34 cellular contexts compared by ENCODE assay signal in genomic region chr6:20269147-20269546, GRCh38.
"Had no signal": no experiment of that assay in that cellular context is flagged by ENCODE, and none has a peak within 500 bp of the region (broad histone marks: within the 10 kb centered on the region; RNA-seq: fewer than 3 reads in every experiment).

No MANE protein-coding gene starts in this region.

- H3K27ac ChIP-seq: KMS-11 had no signal

- H3K9ac ChIP-seq: KMS-11 had no signal

- H3K4me3 ChIP-seq: MG63 had no signal

- H3K27me3 ChIP-seq: MG63 had no signal

- H3K9me3 ChIP-seq: MG63 had no signal

- DNase-seq: Kasumi-1, MG63, MM.1S, MV-4-11, NCI-H1048, NCI-H1092, NCI-H1092 treated with DMSO at 0.1 percent for 48 hours, NCI-H1105, NCI-H1105 treated with DMSO at 0.1 percent for 48 hours, NCI-H1417, NCI-H1417 treated with DMSO at 0.1 percent for 48 hours, NCI-H1436, NCI-H1436 treated with DMSO at 0.1 percent for 48 hours, NCI-H146, NCI-H1694, NCI-H1694 treated with DMSO at 0.1 percent for 48 hours, NCI-H187, NCI-H187 treated with DMSO at 0.1 percent for 48 hours, NCI-H1930, NCI-H2029, NCI-H2029 treated with DMSO at 0.1 percent for 48 hours, NCI-H2081 treated with DMSO at 0.1 percent for 48 hours, NCI-H2107, NCI-H2171, NCI-H2171 treated with DMSO at 0.1 percent for 48 hours, NCI-H2227 treated with DMSO at 0.1 percent for 48 hours, NCI-H226, NCI-H345, NCI-H446, NCI-H446 treated with DMSO at 0.1 percent for 48 hours, NCI-H510A, NCI-H510A treated with DMSO at 0.1 percent for 48 hours, NCI-H524 had no signal

- H3K36me3 ChIP-seq: MG63 had no signal

- H3K4me2 ChIP-seq: KMS-11 had no signal
